Comparison of ENCODE assay signal across 8 cellular contexts in the genomic region with DNA sequence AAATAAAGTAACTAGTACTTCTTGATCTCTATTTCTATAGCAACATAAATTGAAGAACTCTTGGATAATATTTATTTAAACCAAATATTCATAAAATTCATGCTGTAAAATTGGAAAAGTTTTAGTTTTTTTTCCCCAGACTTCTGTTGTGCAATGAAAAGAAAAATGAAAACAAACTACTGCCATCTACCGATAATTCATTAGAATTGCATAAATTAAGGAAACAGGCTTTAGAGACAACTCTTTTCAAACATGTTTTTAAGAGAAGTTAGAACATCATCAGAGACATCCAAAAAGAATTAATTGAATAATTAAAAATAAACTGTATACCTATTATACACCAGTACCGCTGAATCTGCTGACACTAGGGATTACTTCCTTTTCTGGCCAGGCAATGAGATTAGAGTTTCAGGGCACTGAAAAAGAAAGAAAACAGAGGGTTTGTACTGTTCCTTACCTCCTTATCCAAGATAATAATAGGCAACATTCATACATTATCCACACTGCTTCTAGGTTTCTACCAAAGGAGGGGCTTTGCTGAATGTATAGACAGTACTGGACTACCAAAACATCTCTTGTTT. TPM values are rescaled to one million over a fixed set of nuclear protein-coding genes. Genes with fewer than 3 reads are reported as not detected.
DNase-seq lines count a peak whose midpoint lies in the region; ATAC-seq, FAIRE-seq and TF ChIP-seq lines count a peak whose summit lies in the region.

No MANE protein-coding gene starts in this region.

- no peak overlapping the region for H3K27ac ChIP-seq in GM12878 (ENCODE audit: control insufficient read depth, insufficient read depth)

- 0% methylated on average over 2 of the region's 2 CpGs for whole genome bisulfite sequencing in GM12878 (ENCODE audit: insufficient coverage, insufficient replicate concordance, low lambda C conversion rate, missing lambda C conversion rate)

- TF ChIP-seq CTCF in D721Med (IDR thresholded peaks at IDR 0.05; ENCODE audit: insufficient read depth, missing control alignments) (peak; percentile 68), LNCAP (IDR thresholded peaks at IDR 0.05) (peak; percentile 56), GM12878 (IDR thresholded peaks at IDR 0.05 in 2 of 3, conservative IDR thresholded peaks at IDR 0.05 in 1 of 3; ENCODE audit: control insufficient read depth in 2 of 3, extremely low read depth in 1 of 3, insufficient read depth in 1 of 3, low read depth in 3 of 3, low read length in 3 of 3) (peak in 2 of 3 experiments; percentile 41 to 46; a peak in 4 of 6 replicates)

- H3K4me3 ChIP-seq in GM12878: no peak overlapping the region

- BruUV-seq in GM12878 (replicated peaks; lab: Mats Ljungman, UMichigan): no TSS peak

- no peak for FAIRE-seq in D721Med (lab: Jason Lieb, UNC)
- FAIRE-seq in GM12878 (lab: Jason Lieb, UNC): no peak

- no peaks in the 10 kb centered on the region; the same call in 2 of the 3 replicates for H3K9me3 ChIP-seq in GM12878 (replicated peaks; ENCODE audit: control insufficient read depth, insufficient read depth, low read length)

- SMC1A ChIA-PET in GM12878 (lab: Charles Lee; ENCODE audit: uncharacterized antibody, unreplicated experiment): no interaction called here

- H3K36me3 ChIP-seq in GM12878 (ENCODE audit: control insufficient read depth in 2 of 2, insufficient read depth in 2 of 2, low read length in 1 of 2): no peaks in the 10 kb centered on the region

- DNase-seq in D721Med (ENCODE audit: insufficient read length, low spot score) (no peak), GM12878 (ENCODE audit: low read depth, low spot score) (no peak), lung microvascular endothelial cell (ENCODE audit: low read depth in 2 of 2) (peak; percentile 49 to 62), left lobe of liver (ENCODE audit: low spot score) (no peak), NCI-H1048 (lab: John Stamatoyannopoulos, UW) (no peak)
- DNase-seq in effector CD8-positive, alpha-beta T cell (lab: John Stamatoyannopoulos, UW): no peak

- H3K4me2 ChIP-seq in GM12878 (ENCODE audit: control insufficient read depth, insufficient read depth): no peak overlapping the region

- intact Hi-C loops in GM12878 (cut with micrococcal nuclease; ENCODE audit: unreplicated experiment): loop anchor here (10.0 kb wide), 1 partner anchor 910 kb away; no protein-coding TSS in a partner anchor

- TF ChIP-seq POLR2A in GM12878 (IDR thresholded peaks at IDR 0.05; ENCODE audit: low read depth, low read length): no peak

- H3K27me3 ChIP-seq in GM12878 (replicated peaks in 1 of 2; ENCODE audit: control insufficient read depth in 2 of 2, insufficient read depth in 2 of 2, low read length in 1 of 2): no peaks in the 10 kb centered on the region

- H3K9ac ChIP-seq in GM12878 (ENCODE audit: control insufficient read depth, insufficient read depth, low read length): no peak overlapping the region

- ATAC-seq in GM12878: no peak
- ATAC-seq in HG03175 (IDR thresholded peaks at IDR 0.05; ENCODE audit: unreplicated experiment): no peak
- ATAC-seq in left lobe of liver: no peak

- no peaks in the 10 kb centered on the region for H4K20me1 ChIP-seq in GM12878 (ENCODE audit: control insufficient read depth, insufficient read depth)

- TF ChIP-seq EP300 in GM12878 (IDR thresholded peaks at IDR 0.05; ENCODE audit: borderline replicate concordance in 1 of 2, control insufficient read depth in 1 of 2, low read depth in 2 of 2, low read length in 2 of 2): no peak

- H2AFZ ChIP-seq in GM12878 (ENCODE audit: control insufficient read depth, low read depth, low read length): no peak overlapping the region

- CTCF ChIA-PET in GM12878 (lab: Yijun Ruan, JAX): interaction anchor here (0.7 to 1.2 kb wide), 3 partner anchors 10 to 25 kb away, joined by 3 read pairs; no protein-coding TSS in a partner anchor

- no peaks in the 10 kb centered on the region for H3K79me2 ChIP-seq in GM12878 (ENCODE audit: control insufficient read depth, insufficient read depth, low read length)

- in situ Hi-C loops in GM12878 (cut with MboI): loop anchor here (10.0 kb wide), 1 partner anchor 900 kb away; no protein-coding TSS in a partner anchor

- peak; percentile 52 for TF ChIP-seq RAD21 in GM12878 (IDR thresholded peaks at IDR 0.05; ENCODE audit: insufficient read depth, low read depth, low read length)

- H3K4me1 ChIP-seq in GM12878 (ENCODE audit: control insufficient read depth, insufficient read depth, low read length): peaks cover 12% of the 10 kb centered on the region

- POLR2A ChIA-PET in GM12878 (lab: Charles Lee): no interaction called here

- RAD21 ChIA-PET in GM12878 (lab: Charles Lee; ENCODE audit: unreplicated experiment): no interaction called here

TF ChIP-seq in GM12878, 131 proteins besides CTCF, POLR2A, EP300 and RAD21 (continues in another document):
- TF ChIP-seq POU2F2 (IDR thresholded peaks at IDR 0.05; ENCODE audit: borderline replicate concordance, low read depth, low read length) (peak; percentile 57; the same call in 1 of the 3 replicates), MXI1 (IDR thresholded peaks at IDR 0.05; ENCODE audit: low read depth, low read length) (no peak), ZNF622 (IDR thresholded peaks at IDR 0.05) (no peak), ESRRA (IDR thresholded peaks at IDR 0.05; ENCODE audit: low read length) (no peak), JUND (IDR thresholded peaks at IDR 0.05; ENCODE audit: low read depth, low read length) (no peak)
- TF ChIP-seq, protein P1, sequence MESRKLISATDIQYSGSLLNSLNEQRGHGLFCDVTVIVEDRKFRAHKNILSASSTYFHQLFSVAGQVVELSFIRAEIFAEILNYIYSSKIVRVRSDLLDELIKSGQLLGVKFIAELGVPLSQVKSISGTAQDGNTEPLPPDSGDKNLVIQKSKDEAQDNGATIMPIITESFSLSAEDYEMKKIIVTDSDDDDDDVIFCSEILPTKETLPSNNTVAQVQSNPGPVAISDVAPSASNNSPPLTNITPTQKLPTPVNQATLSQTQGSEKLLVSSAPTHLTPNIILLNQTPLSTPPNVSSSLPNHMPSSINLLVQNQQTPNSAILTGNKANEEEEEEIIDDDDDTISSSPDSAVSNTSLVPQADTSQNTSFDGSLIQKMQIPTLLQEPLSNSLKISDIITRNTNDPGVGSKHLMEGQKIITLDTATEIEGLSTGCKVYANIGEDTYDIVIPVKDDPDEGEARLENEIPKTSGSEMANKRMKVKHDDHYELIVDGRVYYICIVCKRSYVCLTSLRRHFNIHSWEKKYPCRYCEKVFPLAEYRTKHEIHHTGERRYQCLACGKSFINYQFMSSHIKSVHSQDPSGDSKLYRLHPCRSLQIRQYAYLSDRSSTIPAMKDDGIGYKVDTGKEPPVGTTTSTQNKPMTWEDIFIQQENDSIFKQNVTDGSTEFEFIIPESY (IDR thresholded peaks at IDR 0.05): no peak
- TF ChIP-seq, protein P2, sequence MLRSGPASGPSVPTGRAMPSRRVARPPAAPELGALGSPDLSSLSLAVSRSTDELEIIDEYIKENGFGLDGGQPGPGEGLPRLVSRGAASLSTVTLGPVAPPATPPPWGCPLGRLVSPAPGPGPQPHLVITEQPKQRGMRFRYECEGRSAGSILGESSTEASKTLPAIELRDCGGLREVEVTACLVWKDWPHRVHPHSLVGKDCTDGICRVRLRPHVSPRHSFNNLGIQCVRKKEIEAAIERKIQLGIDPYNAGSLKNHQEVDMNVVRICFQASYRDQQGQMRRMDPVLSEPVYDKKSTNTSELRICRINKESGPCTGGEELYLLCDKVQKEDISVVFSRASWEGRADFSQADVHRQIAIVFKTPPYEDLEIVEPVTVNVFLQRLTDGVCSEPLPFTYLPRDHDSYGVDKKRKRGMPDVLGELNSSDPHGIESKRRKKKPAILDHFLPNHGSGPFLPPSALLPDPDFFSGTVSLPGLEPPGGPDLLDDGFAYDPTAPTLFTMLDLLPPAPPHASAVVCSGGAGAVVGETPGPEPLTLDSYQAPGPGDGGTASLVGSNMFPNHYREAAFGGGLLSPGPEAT (IDR thresholded peaks at IDR 0.05; ENCODE audit: low read depth): no peak

RNA-seq across cellular contexts. Expression of a gene that starts 4.9 kb away (rescaled TPM):
- total RNA-seq in GM12878 (2013; cell fraction: nucleolus; rRNA removed): 1.6 and 1.7 TPM in 2 replicates
- total RNA-seq in GM12878 (2014; rRNA removed) (2.6 and 2.9 TPM in 2 replicates), GM12878 (2014; rRNA removed; fragmentation: Illumina TruSeq; extraction: Trizol) (3.9 and 5.9 TPM in 2 replicates), GM12878 (2021) (2.1 and 2.2 TPM in 2 replicates), lung microvascular endothelial cell (2.4 and 3.1 TPM in 2 replicates), left lobe of liver (1.9 TPM)
- polyA plus RNA-seq in GM12878 (2011; ENCODE audit: low read depth): 0.50 TPM
- polyA plus RNA-seq in GM12878 (2011; rRNA removed) (0.03 TPM in 1 of 2 replicates, not detected in the other), GM12878 (2014; fragmentation: Illumina TruSeq; extraction: Trizol) (4.2 and 11.6 TPM in 2 replicates), GM12878 (2014; fragmentation: Nextera tagmentation; extraction: Ambion mirVana) (1 to 10 TPM; 1.0 to 1.5 TPM), GM12878 (2014; rRNA removed) (2.5 and 2.7 TPM in 2 replicates), GM12878 (2016; fragmentation: Nextera tagmentation; extraction: Ambion mirVana) (1 to 10 TPM; 3.0 to 4.5 TPM)
- polyA plus RNA-seq in GM12878 (2011; cell fraction: cytosol; rRNA removed): not detected in 2 replicates
- 0.06 TPM in 2 replicates for polyA plus RNA-seq in GM12878 (2011; cell fraction: nucleus; rRNA removed)
- 1.9 and 2.0 TPM in 2 replicates for polyA plus RNA-seq in GM12878 (2012)
- not detected in 2 replicates for polyA minus RNA-seq in GM12878 (2011; rRNA and poly(A)+ RNA removed)
- polyA minus RNA-seq in GM12878 (2011; cell fraction: cytosol; rRNA and poly(A)+ RNA removed): not detected in 2 replicates
- 0.12 and 0.38 TPM in 2 replicates for polyA minus RNA-seq in GM12878 (2011; cell fraction: nucleus; rRNA and poly(A)+ RNA removed)

RNA-seq across cellular contexts. Expression of a gene that starts 5.1 kb away (rescaled TPM):
- 0.24 and 0.69 TPM in 2 replicates for total RNA-seq in GM12878 (2013; cell fraction: nucleolus; rRNA removed)
- total RNA-seq in GM12878 (2014; rRNA removed) (2.1 and 2.4 TPM in 2 replicates), GM12878 (2014; rRNA removed; fragmentation: Illumina TruSeq; extraction: Trizol) (3.5 and 3.7 TPM in 2 replicates), GM12878 (2021) (2.5 and 3.5 TPM in 2 replicates), lung microvascular endothelial cell (5.8 and 8.9 TPM in 2 replicates), left lobe of liver (3.7 TPM)
- 0.93 TPM for polyA plus RNA-seq in GM12878 (2011; ENCODE audit: low read depth)
- polyA plus RNA-seq in GM12878 (2011; rRNA removed) (0.03 TPM in 2 replicates), GM12878 (2014; fragmentation: Illumina TruSeq; extraction: Trizol) (3.6 and 5.5 TPM in 2 replicates), GM12878 (2014; fragmentation: Nextera tagmentation; extraction: Ambion mirVana) (1 to 10 TPM in 1 of 2 experiments, under 1 TPM in 1; 0.93 to 1.8 TPM), GM12878 (2014; rRNA removed) (2.1 and 3.2 TPM in 2 replicates), GM12878 (2016; fragmentation: Nextera tagmentation; extraction: Ambion mirVana) (1 to 10 TPM; 2.7 to 3.6 TPM)
- not detected in 2 replicates for polyA plus RNA-seq in GM12878 (2011; cell fraction: cytosol; rRNA removed)
- polyA plus RNA-seq in GM12878 (2011; cell fraction: nucleus; rRNA removed): 0.09 TPM in 1 of 2 replicates, not detected in the other
- 2.0 TPM in 2 replicates for polyA plus RNA-seq in GM12878 (2012)
- polyA minus RNA-seq in GM12878 (2011; rRNA and poly(A)+ RNA removed): not detected in 2 replicates
- not detected in 2 replicates for polyA minus RNA-seq in GM12878 (2011; cell fraction: cytosol; rRNA and poly(A)+ RNA removed)
- polyA minus RNA-seq in GM12878 (2011; cell fraction: nucleus; rRNA and poly(A)+ RNA removed): not detected in 2 replicates

Comparison
In these comparisons a context has a peak if more than half of its experiments do, and no peak if none do; other contexts are left out.
1. DNase-seq: peak in lung microvascular endothelial cell (2 of 2); none in D721Med (single experiment), GM12878 (single experiment), effector CD8-positive, alpha-beta T cell (single experiment), left lobe of liver (single experiment) and NCI-H1048 (single experiment).
2. Peak in every context shown above with its lines, with median percentiles within 50 percentile points of each other: CTCF ChIP-seq.